ENCODE assay signal across 18 cellular contexts in genomic region chr9:77974414-77974813, GRCh38. TPM values are rescaled to one million over a fixed set of nuclear protein-coding genes. Genes with fewer than 3 reads are reported as not detected.
DNase-seq lines count a peak whose midpoint lies in the region; TF ChIP-seq lines count a peak whose summit lies in the region.
"Had no signal": no experiment of that assay in that cellular context is flagged by ENCODE, and none has a peak within 500 bp of the region (broad histone marks: within the 10 kb centered on the region; RNA-seq: fewer than 3 reads in every experiment).

No MANE protein-coding gene starts in this region.

- no peak overlapping the region for H3K4me3 ChIP-seq in dorsolateral prefrontal cortex
- H3K4me3 ChIP-seq in neutrophil (ENCODE audit: low read depth in 1 of 2, low read length in 1 of 2), result no peak overlapping the region
- H3K4me3 ChIP-seq: BLaER1, GM23248 had no signal

- H3K36me3 ChIP-seq in KOPT-K1 (ENCODE audit: insufficient read depth, low read length) (peaks cover 27% of the 10 kb centered on the region), neutrophil (no peaks in the 10 kb centered on the region)

- peaks cover 36 to 63% of the 10 kb centered on the region in 2 experiments for H3K4me1 ChIP-seq in neutrophil (ENCODE audit: control insufficient read depth in 1 of 2, insufficient read depth in 1 of 2, low read depth in 1 of 2, low read length in 1 of 2)

- H3K9me3 Mint-ChIP-seq in activated naive CD8-positive, alpha-beta T cell (ENCODE audit: low read depth), result no peaks in the 10 kb centered on the region
- no peaks in the 10 kb centered on the region for H3K9me3 Mint-ChIP-seq in activated naive CD8-positive, alpha-beta T cell treated with anti-CD3 and anti-CD28 coated beads for 36 hours
- H3K9me3 Mint-ChIP-seq: CD4-positive, alpha-beta T cell; CD8-positive, alpha-beta memory T cell; H9 had no signal

- peaks cover 3% of the 10 kb centered on the region for H3K36me3 Mint-ChIP-seq in activated naive CD8-positive, alpha-beta T cell
- H3K36me3 Mint-ChIP-seq in activated naive CD8-positive, alpha-beta T cell treated with anti-CD3 and anti-CD28 coated beads for 36 hours, result peaks cover 13% of the 10 kb centered on the region

- H3K27ac Mint-ChIP-seq in activated naive CD8-positive, alpha-beta T cell, result peak overlapping the region; percentile 25
- no peak overlapping the region for H3K27ac Mint-ChIP-seq in activated naive CD8-positive, alpha-beta T cell treated with anti-CD3 and anti-CD28 coated beads for 36 hours
- H3K27ac Mint-ChIP-seq: B cell; CD4-positive, alpha-beta T cell; CD8-positive, alpha-beta memory T cell had no signal

- no peaks in the 10 kb centered on the region for H3K27me3 Mint-ChIP-seq in activated naive CD8-positive, alpha-beta T cell
- no peaks in the 10 kb centered on the region for H3K27me3 Mint-ChIP-seq in activated naive CD8-positive, alpha-beta T cell treated with anti-CD3 and anti-CD28 coated beads for 36 hours
- H3K27me3 Mint-ChIP-seq: CD4-positive, alpha-beta T cell; CD8-positive, alpha-beta memory T cell had no signal

- no peak for DNase-seq in activated naive CD8-positive, alpha-beta T cell treated with anti-CD3 and anti-CD28 coated beads for 36 hours
- DNase-seq in dorsolateral prefrontal cortex (no peak), mucosa of gallbladder (ENCODE audit: low spot score) (no peak), NCI-H2107 (lab: John Stamatoyannopoulos, UW) (no peak), medulla oblongata (ENCODE audit: extremely low spot score) (no peak)
- DNase-seq: CD4-positive, alpha-beta T cell; CD8-positive, alpha-beta memory T cell; DMS 273 treated with DMSO at 0.1 percent for 48 hours; DMS79; GM23248; H9 had no signal

- peaks cover 54% of the 10 kb centered on the region for H3K4me1 Mint-ChIP-seq in activated naive CD8-positive, alpha-beta T cell (ENCODE audit: low read depth)
- peaks cover 31% of the 10 kb centered on the region for H3K4me1 Mint-ChIP-seq in activated naive CD8-positive, alpha-beta T cell treated with anti-CD3 and anti-CD28 coated beads for 36 hours

- H3K27ac ChIP-seq in KOPT-K1 (ENCODE audit: low read depth, low read length, poor library complexity, severe bottlenecking) (peak overlapping the region; percentile 34), dorsolateral prefrontal cortex (peak overlapping the region in 55 of 59 donors; percentile 0 to 89 (median 69)), neutrophil (peak overlapping the region; percentile 52)
- H3K27ac ChIP-seq: 22Rv1, BLaER1, C4-2B, GM23248 had no signal

- H3K4me3 Mint-ChIP-seq in activated naive CD8-positive, alpha-beta T cell, result no peak overlapping the region
- H3K4me3 Mint-ChIP-seq in activated naive CD8-positive, alpha-beta T cell treated with anti-CD3 and anti-CD28 coated beads for 36 hours, result no peak overlapping the region
- H3K4me3 Mint-ChIP-seq: B cell; CD4-positive, alpha-beta T cell; CD8-positive, alpha-beta memory T cell; H9 had no signal

- no peaks in the 10 kb centered on the region for H3K9me3 ChIP-seq in KOPT-K1 (ENCODE audit: insufficient read depth, low read length, poor library complexity, severe bottlenecking)
- no peaks in the 10 kb centered on the region for H3K9me3 ChIP-seq in neutrophil

- intact Hi-C loops in dorsolateral prefrontal cortex (cut with DNase I), result loop anchor here (2.0 to 10.0 kb wide), 3 partner anchors 60 to 240 kb away; no protein-coding TSS in a partner anchor

- TF ChIP-seq CTCF in dorsolateral prefrontal cortex (IDR thresholded peaks at IDR 0.05 in 54 of 56, conservative IDR thresholded peaks at IDR 0.05 in 2 of 56; ENCODE audit: low read depth in 1 of 56, partially characterized antibody in 56 of 56) (no peak), neutrophil (IDR thresholded peaks at IDR 0.05) (no peak)

- H3K27me3 ChIP-seq in dorsolateral prefrontal cortex, result no peaks in the 10 kb centered on the region
- H3K27me3 ChIP-seq in neutrophil, result no peaks in the 10 kb centered on the region
- H3K27me3 ChIP-seq: BLaER1 had no signal

RNA-seq across cellular contexts. Expression of gene GNAQ, which starts 57.2 kb away (rescaled TPM):
- 10 to 100 TPM; 22.4 to 22.7 TPM for total RNA-seq in activated naive CD8-positive, alpha-beta T cell treated with anti-CD3 and anti-CD28 coated beads for 36 hours
- total RNA-seq in dorsolateral prefrontal cortex, result 100 to 1,000 TPM; 111 to 197 (median 146) TPM
- total RNA-seq in mucosa of gallbladder, result 83.6 TPM
